In the genomic region with DNA sequence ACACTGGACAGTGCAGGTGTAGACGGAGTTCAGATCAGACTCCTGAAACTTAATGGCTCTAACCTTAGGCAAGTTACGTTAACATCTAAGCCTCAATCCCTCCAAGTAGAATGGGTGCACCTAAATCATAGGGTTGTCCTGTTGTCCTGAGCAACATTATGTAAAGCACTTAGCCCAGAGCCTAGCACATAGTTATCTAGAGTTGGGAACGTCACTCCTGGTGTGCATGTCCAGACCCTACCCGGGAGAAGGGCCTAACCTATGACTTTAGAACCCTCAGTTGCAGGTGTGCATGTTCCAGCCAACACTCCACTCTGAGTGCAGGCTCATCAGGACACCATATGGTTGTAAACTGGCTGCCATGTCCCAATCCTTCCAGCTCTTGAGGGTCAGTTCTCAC, we compare ENCODE assay signal across 27 cellular contexts.
"Had no signal": no experiment of that assay in that cellular context is flagged by ENCODE, and none has a peak within 500 bp of the region (broad histone marks: within the 10 kb centered on the region; RNA-seq: fewer than 3 reads in every experiment).

No MANE protein-coding gene starts in this region.

- H3K27ac Mint-ChIP-seq: activated T-helper 2 cell treated with anti-CD3 and anti-CD28 coated beads, Interferon-gamma antibody, Interleukin-2, Interleukin-4, amounts not matched to agents 10 μg/mL and 5 μg/mL and 100 μg/mL, durations not matched to agents 14 hours and 24 hours and 36 hours; T-helper 1 cell treated with Interleukin-12 subunit alpha and Interleukin-12 subunit beta and Interleukin-4 antibody, amounts not matched to agents 30 μg/mL and 1 μg/mL, for 36 hours had no signal

- H3K4me1 Mint-ChIP-seq: activated naive CD8-positive, alpha-beta T cell treated with anti-CD3 and anti-CD28 coated beads, Interleukin-2, amount 50 U/mL, for 24 hours had no signal

- H3K4me2 ChIP-seq: hepatocyte had no signal

- FAIRE-seq: endothelial cell of umbilical vein, keratinocyte, TTC549 had no signal

- H3K9me3 ChIP-seq: breast epithelium, gastroesophageal sphincter, spleen, upper lobe of left lung had no signal

- H3K79me2 ChIP-seq: hepatocyte had no signal

- H3K27me3 ChIP-seq: breast epithelium, gastroesophageal sphincter, hepatocyte, spleen, upper lobe of left lung had no signal

- H2AFZ ChIP-seq: hepatocyte had no signal

- DNase-seq: activated CD4-positive, alpha-beta T cell treated with anti-CD3 and anti-CD28 coated beads for 48 hours; activated CD4-positive, alpha-beta T cell treated with anti-CD3 and anti-CD28 coated beads, Interleukin-2, amount 50 U/mL, for 48 hours; activated CD8-positive, alpha-beta memory T cell treated with anti-CD3 and anti-CD28 coated beads, Interleukin-2, amount 50 U/mL, for 4 hours; activated naive CD8-positive, alpha-beta T cell treated with anti-CD3 and anti-CD28 coated beads, Interleukin-2, amount 50 U/mL, for 24 hours; activated T-cell treated with anti-CD3 and anti-CD28 coated beads, Interleukin-2, amount 50 U/mL, for 4 hours; cerebellar nuclear complex; naive thymus-derived CD4-positive, alpha-beta T cell; occipital lobe; right cardiac atrium; spleen; stimulated activated naive CD8-positive, alpha-beta T cell treated with anti-CD3 and anti-CD28 coated beads, Interleukin-15, Interleukin-2, amounts not matched to agents 100 U/mL and 50 U/mL, for 24 hours; SW 1271; T-helper 9 cell; upper lobe of left lung; WERI-Rb-1 had no signal

- H3K9me3 Mint-ChIP-seq: activated naive CD4-positive, alpha-beta T cell treated with anti-CD3 and anti-CD28 coated beads, Interleukin-2, amount 50 U/mL, for 24 hours; activated naive CD8-positive, alpha-beta T cell treated with anti-CD3 and anti-CD28 coated beads, Interleukin-2, amount 50 U/mL, for 24 hours; activated T-cell treated with anti-CD3 and anti-CD28 coated beads, Interleukin-2, amount 50 U/mL, for 4 hours; activated T-helper 2 cell treated with anti-CD3 and anti-CD28 coated beads, Interferon-gamma antibody, Interleukin-2, Interleukin-4, amounts not matched to agents 10 μg/mL and 5 μg/mL and 100 μg/mL, durations not matched to agents 14 hours and 24 hours and 36 hours; naive thymus-derived CD4-positive, alpha-beta T cell; neural crest cell; T-helper 1 cell treated with Interleukin-12 subunit alpha and Interleukin-12 subunit beta and Interleukin-4 antibody, amounts not matched to agents 30 μg/mL and 1 μg/mL, for 36 hours had no signal

- H3K4me1 ChIP-seq: breast epithelium, spleen, upper lobe of left lung had no signal

- H3K27me3 Mint-ChIP-seq: activated naive CD4-positive, alpha-beta T cell treated with anti-CD3 and anti-CD28 coated beads, Interleukin-2, amount 50 U/mL, for 24 hours; activated naive CD8-positive, alpha-beta T cell treated with anti-CD3 and anti-CD28 coated beads, Interleukin-2, amount 50 U/mL, for 24 hours; naive thymus-derived CD4-positive, alpha-beta T cell had no signal

- ATAC-seq: activated CD4-positive, CD25-positive, alpha-beta regulatory T cell treated with anti-CD3 and anti-CD28 coated beads, Interleukin-2, amount 50 U/mL, for 24 hours; activated naive CD8-positive, alpha-beta T cell treated with anti-CD3 and anti-CD28 coated beads, Interleukin-2, amount 50 U/mL, for 24 hours; activated T-cell treated with anti-CD3 and anti-CD28 coated beads, Interleukin-2, amount 50 U/mL, for 4 hours; gastroesophageal sphincter; naive thymus-derived CD4-positive, alpha-beta T cell; right cardiac atrium; stimulated activated naive CD8-positive, alpha-beta T cell treated with anti-CD3 and anti-CD28 coated beads, Interleukin-15, Interleukin-2, amounts not matched to agents 100 U/mL and 50 U/mL, for 24 hours had no signal

- H3K4me3 ChIP-seq: breast epithelium, coronary artery, gastroesophageal sphincter, hepatocyte, spleen, upper lobe of left lung had no signal

- H3K36me3 ChIP-seq: breast epithelium had no signal

- H3K4me3 Mint-ChIP-seq: activated naive CD4-positive, alpha-beta T cell treated with anti-CD3 and anti-CD28 coated beads, Interleukin-2, amount 50 U/mL, for 24 hours; activated naive CD8-positive, alpha-beta T cell treated with anti-CD3 and anti-CD28 coated beads, Interleukin-2, amount 50 U/mL, for 24 hours; activated T-cell treated with anti-CD3 and anti-CD28 coated beads, Interleukin-2, amount 50 U/mL, for 4 hours; naive thymus-derived CD4-positive, alpha-beta T cell; T-helper 1 cell treated with Interleukin-12 subunit alpha and Interleukin-12 subunit beta and Interleukin-4 antibody, amounts not matched to agents 30 μg/mL and 1 μg/mL, for 36 hours had no signal

- H3K27ac ChIP-seq: coronary artery, gastroesophageal sphincter, hepatocyte, upper lobe of left lung, WERI-Rb-1 had no signal
